ENCODE assay signal across 21 cellular contexts in the genomic region with DNA sequence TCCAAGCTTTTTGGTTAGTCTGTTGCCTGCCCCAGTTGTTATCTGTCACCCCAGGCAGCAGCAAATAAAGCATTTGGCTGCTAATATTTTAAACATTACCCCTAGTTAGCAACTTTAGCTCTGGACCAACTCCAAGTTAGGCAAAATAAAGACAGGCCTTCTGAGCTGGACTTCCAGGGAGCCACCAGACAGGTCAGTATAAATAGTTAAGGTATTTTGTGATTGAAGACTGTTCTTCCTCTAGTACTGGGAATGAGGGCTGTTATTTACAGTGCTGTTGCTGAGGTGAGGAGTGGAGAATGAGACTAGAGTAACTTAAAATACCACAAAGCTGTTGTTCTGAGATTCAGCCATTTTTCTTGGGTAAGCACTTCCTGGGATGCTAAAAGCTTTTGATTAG.
"Had no signal": no experiment of that assay in that cellular context is flagged by ENCODE, and none has a peak within 500 bp of the region (broad histone marks: within the 10 kb centered on the region; RNA-seq: fewer than 3 reads in every experiment).

No MANE protein-coding gene starts in this region.

- H3K4me3 Mint-ChIP-seq: activated CD4-positive, alpha-beta memory T cell treated with anti-CD3 and anti-CD28 coated beads, Interleukin-2, amount 10 ng/mL, durations not matched to agents 7 days and 5 days; activated CD4-positive, alpha-beta T cell treated with anti-CD3 and anti-CD28 coated beads, Interleukin-2, amount 10 ng/mL, durations not matched to agents 7 days and 5 days; activated naive CD4-positive, alpha-beta T cell treated with anti-CD3 and anti-CD28 coated beads, Interleukin-2, amount 10 ng/mL, durations not matched to agents 7 days and 5 days; activated naive CD8-positive, alpha-beta T cell treated with anti-CD3 and anti-CD28 coated beads, Interleukin-2, amount 10 ng/mL, durations not matched to agents 7 days and 5 days; activated T-cell treated with anti-CD3 and anti-CD28 coated beads, Interleukin-2, amount 50 U/mL, for 24 hours; activated T-cell treated with anti-CD3 and anti-CD28 coated beads, Interleukin-2, amount 50 U/mL, for 72 hours; brain had no signal

- ATAC-seq: activated naive CD4-positive, alpha-beta T cell treated with anti-CD3 and anti-CD28 coated beads, Interleukin-2, amount 50 U/mL, for 72 hours; activated T-cell treated with anti-CD3 and anti-CD28 coated beads, Interleukin-2, amount 50 U/mL, for 72 hours; esophagus mucosa had no signal

- FAIRE-seq: frontal cortex had no signal

- H3K4me1 Mint-ChIP-seq: activated CD4-positive, alpha-beta memory T cell treated with anti-CD3 and anti-CD28 coated beads, Interleukin-2, amount 10 ng/mL, durations not matched to agents 7 days and 5 days; activated CD4-positive, alpha-beta T cell treated with anti-CD3 and anti-CD28 coated beads, Interleukin-2, amount 10 ng/mL, durations not matched to agents 7 days and 5 days; activated naive CD4-positive, alpha-beta T cell treated with anti-CD3 and anti-CD28 coated beads, Interleukin-2, amount 10 ng/mL, durations not matched to agents 7 days and 5 days; activated naive CD8-positive, alpha-beta T cell treated with anti-CD3 and anti-CD28 coated beads, Interleukin-2, amount 10 ng/mL, durations not matched to agents 7 days and 5 days; brain had no signal

- DNase-seq: activated CD4-positive, alpha-beta memory T cell treated with anti-CD3 and anti-CD28 coated beads, Interleukin-2, amount 10 ng/mL, durations not matched to agents 7 days and 5 days; activated CD4-positive, alpha-beta T cell treated with anti-CD3 and anti-CD28 coated beads for 1 hour; activated CD4-positive, alpha-beta T cell treated with anti-CD3 and anti-CD28 coated beads for 4 hours; activated CD4-positive, alpha-beta T cell treated with anti-CD3 and anti-CD28 coated beads, Interleukin-2, amount 10 ng/mL, durations not matched to agents 7 days and 5 days; activated CD4-positive, alpha-beta T cell treated with anti-CD3 and anti-CD28 coated beads, Interleukin-2, amount 50 U/mL, for 4 hours; activated CD8-positive, alpha-beta memory T cell treated with anti-CD3 and anti-CD28 coated beads, Interleukin-2, amount 50 U/mL, for 48 hours; activated gamma-delta T cell; activated naive CD4-positive, alpha-beta T cell; activated naive CD4-positive, alpha-beta T cell treated with anti-CD3 and anti-CD28 coated beads, Interleukin-2, amount 10 ng/mL, durations not matched to agents 7 days and 5 days; activated naive CD8-positive, alpha-beta T cell treated with anti-CD3 and anti-CD28 coated beads, Interleukin-2, amount 10 ng/mL, durations not matched to agents 7 days and 5 days; activated T-cell treated with anti-CD3 and anti-CD28 coated beads for 4 hours; activated T-cell treated with anti-CD3 and anti-CD28 coated beads, Interleukin-2, amount 50 U/mL, for 24 hours; activated T-cell treated with anti-CD3 and anti-CD28 coated beads, Interleukin-2, amount 50 U/mL, for 72 hours; colonic mucosa; effector CD8-positive, alpha-beta T cell; head of caudate nucleus; T-helper 2 cell had no signal

- H3K27me3 Mint-ChIP-seq: brain had no signal

- H3K27ac Mint-ChIP-seq: activated CD4-positive, alpha-beta memory T cell treated with anti-CD3 and anti-CD28 coated beads, Interleukin-2, amount 10 ng/mL, durations not matched to agents 7 days and 5 days; activated CD4-positive, alpha-beta T cell treated with anti-CD3 and anti-CD28 coated beads, Interleukin-2, amount 10 ng/mL, durations not matched to agents 7 days and 5 days; activated naive CD4-positive, alpha-beta T cell treated with anti-CD3 and anti-CD28 coated beads, Interleukin-2, amount 10 ng/mL, durations not matched to agents 7 days and 5 days; activated naive CD4-positive, alpha-beta T cell treated with anti-CD3 and anti-CD28 coated beads, Interleukin-2, amount 50 U/mL, for 72 hours; activated naive CD8-positive, alpha-beta T cell treated with anti-CD3 and anti-CD28 coated beads, Interleukin-2, amount 10 ng/mL, durations not matched to agents 7 days and 5 days; activated T-cell treated with anti-CD3 and anti-CD28 coated beads, Interleukin-2, amount 50 U/mL, for 24 hours; activated T-cell treated with anti-CD3 and anti-CD28 coated beads, Interleukin-2, amount 50 U/mL, for 72 hours; brain had no signal
